ENCODE assay signal across 29 cellular contexts in genomic region chr11:10246991-10247390, GRCh38.
"Had no signal": no experiment of that assay in that cellular context is flagged by ENCODE, and none has a peak within 500 bp of the region (broad histone marks: within the 10 kb centered on the region; RNA-seq: fewer than 3 reads in every experiment).

No MANE protein-coding gene starts in this region.

- H3K4me3 Mint-ChIP-seq: activated CD4-positive, alpha-beta T cell treated with anti-CD3 and anti-CD28 coated beads for 36 hours; activated CD8-positive, alpha-beta T cell treated with anti-CD3 and anti-CD28 coated beads for 36 hours; activated naive CD4-positive, alpha-beta T cell treated with anti-CD3 and anti-CD28 coated beads, Interleukin-2, amount 50 U/mL, for 24 hours; activated T-cell treated with anti-CD3 and anti-CD28 coated beads, Interleukin-2, amount 50 U/mL, for 72 hours; brain; central memory CD8-positive, alpha-beta T cell had no signal

- H3K4me3 ChIP-seq: ascending aorta, MG63 had no signal

- ATAC-seq: activated CD4-positive, alpha-beta T cell treated with anti-CD3 and anti-CD28 coated beads for 36 hours; activated CD8-positive, alpha-beta T cell treated with anti-CD3 and anti-CD28 coated beads for 36 hours; activated T-cell treated with anti-CD3 and anti-CD28 coated beads, Interleukin-2, amount 50 U/mL, for 72 hours; Panc1; Right ventricle myocardium inferior had no signal

- DNase-seq: activated CD4-positive, alpha-beta T cell treated with anti-CD3 and anti-CD28 coated beads for 36 hours; activated CD4-positive, alpha-beta T cell treated with anti-CD3 and anti-CD28 coated beads, Interleukin-2, amount 50 U/mL, for 1 hour; activated CD8-positive, alpha-beta memory T cell treated with anti-CD3 and anti-CD28 coated beads, Interleukin-2, amount 50 U/mL, for 4 hours; activated CD8-positive, alpha-beta T cell treated with anti-CD3 and anti-CD28 coated beads for 36 hours; activated naive CD4-positive, alpha-beta T cell; activated T-cell treated with anti-CD3 and anti-CD28 coated beads, Interleukin-2, amount 50 U/mL, for 72 hours; dermis blood vessel endothelial cell; MG63; MV-4-11; NCI-H1092 treated with DMSO at 0.1 percent for 48 hours; NCI-H1417 treated with DMSO at 0.1 percent for 48 hours; NCI-H1694; NCI-H2081; NCI-H510A treated with DMSO at 0.1 percent for 48 hours; NCI-H69; NK-92 treated with Interleukin-12 subunit alpha and Interleukin-12 subunit beta, amount 100 ng/mL, for 24 hours; OCI-M1; RPMI8226; SK-N-SH; T-helper 1 cell; WERI-Rb-1 had no signal

- H3K9me3 ChIP-seq: ascending aorta, SK-N-SH had no signal

- H3K4me2 ChIP-seq: SK-N-SH had no signal

- H3K27ac Mint-ChIP-seq: activated CD4-positive, alpha-beta T cell treated with anti-CD3 and anti-CD28 coated beads for 36 hours; activated CD8-positive, alpha-beta T cell treated with anti-CD3 and anti-CD28 coated beads for 36 hours; activated naive CD4-positive, alpha-beta T cell treated with anti-CD3 and anti-CD28 coated beads, Interleukin-2, amount 50 U/mL, for 24 hours; activated T-cell treated with anti-CD3 and anti-CD28 coated beads, Interleukin-2, amount 50 U/mL, for 72 hours; activated T-helper 2 cell treated with anti-CD3 and anti-CD28 coated beads, Interferon-gamma antibody, Interleukin-2, Interleukin-4, amounts not matched to agents 10 μg/mL and 5 μg/mL and 100 μg/mL, durations not matched to agents 14 hours and 24 hours and 36 hours; brain had no signal

- H3K9me3 Mint-ChIP-seq: activated CD8-positive, alpha-beta T cell treated with anti-CD3 and anti-CD28 coated beads for 36 hours; activated naive CD4-positive, alpha-beta T cell treated with anti-CD3 and anti-CD28 coated beads, Interleukin-2, amount 50 U/mL, for 24 hours; activated T-cell treated with anti-CD3 and anti-CD28 coated beads, Interleukin-2, amount 50 U/mL, for 72 hours; activated T-helper 2 cell treated with anti-CD3 and anti-CD28 coated beads, Interferon-gamma antibody, Interleukin-2, Interleukin-4, amounts not matched to agents 10 μg/mL and 5 μg/mL and 100 μg/mL, durations not matched to agents 14 hours and 24 hours and 36 hours; central memory CD8-positive, alpha-beta T cell had no signal

- H3K4me1 ChIP-seq: ascending aorta had no signal

- H3K36me3 ChIP-seq: ascending aorta, WERI-Rb-1 had no signal

- FAIRE-seq: colon had no signal

- H3K27ac ChIP-seq: ascending aorta, WERI-Rb-1 had no signal

- H3K4me1 Mint-ChIP-seq: activated CD4-positive, alpha-beta T cell treated with anti-CD3 and anti-CD28 coated beads for 36 hours; activated naive CD4-positive, alpha-beta T cell treated with anti-CD3 and anti-CD28 coated beads, Interleukin-2, amount 50 U/mL, for 24 hours; central memory CD8-positive, alpha-beta T cell had no signal

- H3K27me3 Mint-ChIP-seq: activated CD4-positive, alpha-beta T cell treated with anti-CD3 and anti-CD28 coated beads for 36 hours; activated CD8-positive, alpha-beta T cell treated with anti-CD3 and anti-CD28 coated beads for 36 hours; activated naive CD4-positive, alpha-beta T cell treated with anti-CD3 and anti-CD28 coated beads, Interleukin-2, amount 50 U/mL, for 24 hours; brain; central memory CD8-positive, alpha-beta T cell had no signal

- H3K9ac ChIP-seq: SK-N-SH had no signal

- H3K27me3 ChIP-seq: ascending aorta, MG63 had no signal
